ENCODE assay signal across 35 cellular contexts in the genomic region with DNA sequence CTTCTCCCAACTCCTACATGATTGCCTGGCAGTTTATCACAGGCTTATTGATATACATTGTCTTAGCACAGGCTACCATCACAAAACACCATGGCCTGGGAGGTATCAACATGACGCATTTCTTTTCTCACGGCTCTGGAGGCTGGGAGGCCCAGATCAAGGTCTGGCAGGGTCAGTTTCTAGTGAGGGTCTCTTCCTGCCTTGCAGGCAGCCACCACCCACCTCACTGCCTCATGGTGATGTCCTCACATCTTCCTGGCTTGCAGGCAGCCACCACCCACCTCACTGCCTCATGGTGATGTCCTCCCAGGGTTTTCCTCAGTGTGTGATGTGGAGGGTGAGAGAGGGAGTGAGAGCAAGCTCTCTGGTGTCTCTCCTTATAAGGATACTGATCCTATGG.
"Had no signal": no experiment of that assay in that cellular context is flagged by ENCODE, and none has a peak within 500 bp of the region (broad histone marks: within the 10 kb centered on the region; RNA-seq: fewer than 3 reads in every experiment).

No MANE protein-coding gene starts in this region.

- H3K4me1 ChIP-seq: adrenal gland, ascending aorta, breast epithelium, esophagus squamous epithelium had no signal

- H3K4me3 ChIP-seq: adrenal gland, ascending aorta, breast epithelium, cardiac muscle cell, esophagus squamous epithelium, gastroesophageal sphincter had no signal

- ATAC-seq: activated CD4-positive, alpha-beta T cell treated with anti-CD3 and anti-CD28 coated beads for 36 hours; activated CD8-positive, alpha-beta memory T cell treated with anti-CD3 and anti-CD28 coated beads, Interleukin-2, amount 10 ng/mL, durations not matched to agents 7 days and 5 days; activated CD8-positive, alpha-beta T cell treated with anti-CD3 and anti-CD28 coated beads, Interleukin-2, amount 10 ng/mL, durations not matched to agents 7 days and 5 days; activated naive CD8-positive, alpha-beta T cell treated with anti-CD3 and anti-CD28 coated beads, Interleukin-2, amount 50 U/mL, for 24 hours; gastroesophageal sphincter; T-helper 17 cell had no signal

- H3K4me1 Mint-ChIP-seq: activated CD4-positive, alpha-beta T cell treated with anti-CD3 and anti-CD28 coated beads for 36 hours; activated CD4-positive, alpha-beta T cell treated with anti-CD3 and anti-CD28 coated beads, Interleukin-2, amount 10 ng/mL, durations not matched to agents 24 days and 14 days; activated naive CD4-positive, alpha-beta T cell treated with anti-CD3 and anti-CD28 coated beads, Interleukin-2, amount 50 U/mL, for 24 hours; activated naive CD8-positive, alpha-beta T cell treated with anti-CD3 and anti-CD28 coated beads for 36 hours; activated naive CD8-positive, alpha-beta T cell treated with anti-CD3 and anti-CD28 coated beads, Interleukin-2, amount 50 U/mL, for 24 hours; central memory CD8-positive, alpha-beta T cell; T-helper 17 cell had no signal

- H3K9me3 ChIP-seq: adrenal gland, ascending aorta, breast epithelium, gastroesophageal sphincter had no signal

- H3K36me3 ChIP-seq: adrenal gland, ascending aorta, breast epithelium, cardiac muscle cell, esophagus squamous epithelium, gastroesophageal sphincter had no signal

- H3K36me3 Mint-ChIP-seq: activated CD4-positive, alpha-beta memory T cell treated with anti-CD3 and anti-CD28 coated beads for 36 hours; activated CD8-positive, alpha-beta memory T cell treated with anti-CD3 and anti-CD28 coated beads, Interleukin-2, amount 10 ng/mL, durations not matched to agents 7 days and 5 days; activated naive CD4-positive, alpha-beta T cell treated with anti-CD3 and anti-CD28 coated beads, Interleukin-2, amount 50 U/mL, for 24 hours; activated naive CD8-positive, alpha-beta T cell treated with anti-CD3 and anti-CD28 coated beads for 36 hours; brain had no signal

- H3K27ac Mint-ChIP-seq: activated CD4-positive, alpha-beta memory T cell treated with anti-CD3 and anti-CD28 coated beads for 36 hours; activated CD4-positive, alpha-beta T cell treated with anti-CD3 and anti-CD28 coated beads for 36 hours; activated CD4-positive, alpha-beta T cell treated with anti-CD3 and anti-CD28 coated beads, Interleukin-2, amount 10 ng/mL, durations not matched to agents 24 days and 14 days; activated CD8-positive, alpha-beta memory T cell treated with anti-CD3 and anti-CD28 coated beads, Interleukin-2, amount 10 ng/mL, durations not matched to agents 7 days and 5 days; activated CD8-positive, alpha-beta T cell treated with anti-CD3 and anti-CD28 coated beads, Interleukin-2, amount 10 ng/mL, durations not matched to agents 7 days and 5 days; activated naive CD4-positive, alpha-beta T cell treated with anti-CD3 and anti-CD28 coated beads for 36 hours; activated naive CD4-positive, alpha-beta T cell treated with anti-CD3 and anti-CD28 coated beads, Interleukin-2, amount 50 U/mL, for 24 hours; activated naive CD8-positive, alpha-beta T cell treated with anti-CD3 and anti-CD28 coated beads for 36 hours; activated naive CD8-positive, alpha-beta T cell treated with anti-CD3 and anti-CD28 coated beads, Interleukin-2, amount 50 U/mL, for 24 hours; activated T-helper 1 cell treated with anti-CD3 and anti-CD28 coated beads, Interleukin-12 subunit alpha, Interleukin-12 subunit beta, Interleukin-2, Interleukin-4 antibody, amounts not matched to agents 30 ng/mL and 10 ng/mL and 1 ng/mL, durations not matched to agents 14 hours and 24 hours and 36 hours; activated T-helper 2 cell treated with anti-CD3 and anti-CD28 coated beads, Interferon-gamma antibody, Interleukin-2, Interleukin-4, amounts not matched to agents 10 μg/mL and 5 μg/mL and 100 μg/mL, durations not matched to agents 14 hours and 24 hours and 36 hours; brain; T-helper 17 cell had no signal

- H3K9me3 Mint-ChIP-seq: activated CD4-positive, alpha-beta memory T cell treated with anti-CD3 and anti-CD28 coated beads for 36 hours; activated CD4-positive, alpha-beta T cell treated with anti-CD3 and anti-CD28 coated beads, Interleukin-2, amount 10 ng/mL, durations not matched to agents 24 days and 14 days; activated naive CD4-positive, alpha-beta T cell treated with anti-CD3 and anti-CD28 coated beads for 36 hours; activated naive CD4-positive, alpha-beta T cell treated with anti-CD3 and anti-CD28 coated beads, Interleukin-2, amount 50 U/mL, for 24 hours; activated naive CD8-positive, alpha-beta T cell treated with anti-CD3 and anti-CD28 coated beads for 36 hours; activated naive CD8-positive, alpha-beta T cell treated with anti-CD3 and anti-CD28 coated beads, Interleukin-2, amount 50 U/mL, for 24 hours; activated T-helper 1 cell treated with anti-CD3 and anti-CD28 coated beads, Interleukin-12 subunit alpha, Interleukin-12 subunit beta, Interleukin-2, Interleukin-4 antibody, amounts not matched to agents 30 ng/mL and 10 ng/mL and 1 ng/mL, durations not matched to agents 14 hours and 24 hours and 36 hours; activated T-helper 2 cell treated with anti-CD3 and anti-CD28 coated beads, Interferon-gamma antibody, Interleukin-2, Interleukin-4, amounts not matched to agents 10 μg/mL and 5 μg/mL and 100 μg/mL, durations not matched to agents 14 hours and 24 hours and 36 hours; central memory CD8-positive, alpha-beta T cell had no signal

- H3K27ac ChIP-seq: adrenal gland, ascending aorta, breast epithelium, cardiac muscle cell, epithelial cell of prostate, esophagus squamous epithelium, gastroesophageal sphincter had no signal

- H3K4me3 Mint-ChIP-seq: activated CD4-positive, alpha-beta memory T cell treated with anti-CD3 and anti-CD28 coated beads for 36 hours; activated CD4-positive, alpha-beta T cell treated with anti-CD3 and anti-CD28 coated beads for 36 hours; activated CD4-positive, alpha-beta T cell treated with anti-CD3 and anti-CD28 coated beads, Interleukin-2, amount 10 ng/mL, durations not matched to agents 24 days and 14 days; activated CD8-positive, alpha-beta memory T cell treated with anti-CD3 and anti-CD28 coated beads, Interleukin-2, amount 10 ng/mL, durations not matched to agents 7 days and 5 days; activated CD8-positive, alpha-beta T cell treated with anti-CD3 and anti-CD28 coated beads, Interleukin-2, amount 10 ng/mL, durations not matched to agents 7 days and 5 days; activated naive CD4-positive, alpha-beta T cell treated with anti-CD3 and anti-CD28 coated beads for 36 hours; activated naive CD4-positive, alpha-beta T cell treated with anti-CD3 and anti-CD28 coated beads, Interleukin-2, amount 50 U/mL, for 24 hours; activated naive CD8-positive, alpha-beta T cell treated with anti-CD3 and anti-CD28 coated beads for 36 hours; activated naive CD8-positive, alpha-beta T cell treated with anti-CD3 and anti-CD28 coated beads, Interleukin-2, amount 50 U/mL, for 24 hours; activated T-helper 1 cell treated with anti-CD3 and anti-CD28 coated beads, Interleukin-12 subunit alpha, Interleukin-12 subunit beta, Interleukin-2, Interleukin-4 antibody, amounts not matched to agents 30 ng/mL and 10 ng/mL and 1 ng/mL, durations not matched to agents 14 hours and 24 hours and 36 hours; brain; central memory CD8-positive, alpha-beta T cell; T-helper 17 cell had no signal

- DNase-seq: activated CD4-positive, alpha-beta memory T cell treated with anti-CD3 and anti-CD28 coated beads for 36 hours; activated CD4-positive, alpha-beta T cell treated with anti-CD3 and anti-CD28 coated beads for 36 hours; activated CD4-positive, alpha-beta T cell treated with anti-CD3 and anti-CD28 coated beads, Interleukin-2, amount 10 ng/mL, durations not matched to agents 24 days and 14 days; activated CD4-positive, CD25-positive, alpha-beta regulatory T cell; activated CD4-positive, CD25-positive, alpha-beta regulatory T cell treated with anti-CD3 and anti-CD28 coated beads, Interleukin-2, amount 50 U/mL, for 72 hours; activated CD8-positive, alpha-beta memory T cell treated with anti-CD3 and anti-CD28 coated beads, Interleukin-2, amount 10 ng/mL, durations not matched to agents 7 days and 5 days; activated CD8-positive, alpha-beta memory T cell treated with anti-CD3 and anti-CD28 coated beads, Interleukin-2, amount 50 U/mL, for 4 hours; activated CD8-positive, alpha-beta T cell treated with anti-CD3 and anti-CD28 coated beads, Interleukin-2, amount 10 ng/mL, durations not matched to agents 7 days and 5 days; activated effector memory CD4-positive, alpha-beta T cell treated with anti-CD3 and anti-CD28 coated beads, Interleukin-2, amount 50 U/mL, for 16 hours; activated naive CD4-positive, alpha-beta T cell treated with anti-CD3 and anti-CD28 coated beads for 36 hours; activated naive CD8-positive, alpha-beta T cell treated with anti-CD3 and anti-CD28 coated beads for 36 hours; activated naive CD8-positive, alpha-beta T cell treated with anti-CD3 and anti-CD28 coated beads, Interleukin-2, amount 50 U/mL, for 24 hours; activated T-cell treated with anti-CD3 and anti-CD28 coated beads, Interleukin-2, amount 50 U/mL, for 1 hour; activated T-cell treated with anti-CD3 and anti-CD28 coated beads, Interleukin-2, amount 50 U/mL, for 48 hours; adrenal gland; amygdala; cortex of kidney; dermis blood vessel endothelial cell; effector CD4-positive, alpha-beta T cell; esophagus squamous epithelium; foreskin melanocyte; T-helper 1 cell; T-helper 17 cell had no signal

- FAIRE-seq: endometrium, endothelial cell of umbilical vein had no signal

- H3K27me3 ChIP-seq: adrenal gland, ascending aorta, breast epithelium, cardiac muscle cell, esophagus squamous epithelium, gastroesophageal sphincter had no signal

- H3K27me3 Mint-ChIP-seq: activated CD4-positive, alpha-beta memory T cell treated with anti-CD3 and anti-CD28 coated beads for 36 hours; activated CD4-positive, alpha-beta T cell treated with anti-CD3 and anti-CD28 coated beads for 36 hours; activated CD4-positive, alpha-beta T cell treated with anti-CD3 and anti-CD28 coated beads, Interleukin-2, amount 10 ng/mL, durations not matched to agents 24 days and 14 days; activated CD8-positive, alpha-beta memory T cell treated with anti-CD3 and anti-CD28 coated beads, Interleukin-2, amount 10 ng/mL, durations not matched to agents 7 days and 5 days; activated naive CD4-positive, alpha-beta T cell treated with anti-CD3 and anti-CD28 coated beads, Interleukin-2, amount 50 U/mL, for 24 hours; activated naive CD8-positive, alpha-beta T cell treated with anti-CD3 and anti-CD28 coated beads for 36 hours; central memory CD8-positive, alpha-beta T cell; T-helper 17 cell had no signal
